23 cellular contexts compared by ENCODE assay signal in genomic region chr5:179312557-179313235, GRCh38. TPM values are rescaled to one million over a fixed set of nuclear protein-coding genes. Genes with fewer than 3 reads are reported as not detected.
A peak's percentile ranks its signal among the peaks of the same experiment; 100 is the strongest.
DNase-seq lines count a peak whose midpoint lies in the region; TF ChIP-seq lines count a peak whose summit lies in the region.
"Had no signal": no experiment of that assay in that cellular context is flagged by ENCODE, and none has a peak within 500 bp of the region (broad histone marks: within the 10 kb centered on the region; RNA-seq: fewer than 3 reads in every experiment).

No MANE protein-coding gene starts in this region.

- H3K36me3 ChIP-seq in neuronal stem cell (replicated peaks in 1 of 2; ENCODE audit: control insufficient read depth in 2 of 2, insufficient read depth in 2 of 2, low read length in 2 of 2), result no peaks in the 10 kb centered on the region
- no peaks in the 10 kb centered on the region for H3K36me3 ChIP-seq in thyroid gland
- H3K36me3 ChIP-seq: HAP-1, upper lobe of left lung had no signal

- H3K4me3 ChIP-seq in AG10803 (ENCODE audit: low read length) (no peak overlapping the region), fibroblast of villous mesenchyme (ENCODE audit: low read depth, low read length) (no peak overlapping the region), neuronal stem cell (ENCODE audit: low read length in 2 of 2) (no peak overlapping the region), thyroid gland (replicated peaks in 1 of 3) (no peak overlapping the region)
- H3K4me3 ChIP-seq: HAP-1, SK-N-MC, upper lobe of left lung had no signal

- H2BK5ac ChIP-seq in neuronal stem cell (ENCODE audit: low read length), result no peak overlapping the region

- H3K27me3 ChIP-seq in neuronal stem cell (ENCODE audit: control insufficient read depth in 3 of 3, insufficient read depth in 3 of 3, low read depth in 1 of 3, low read length in 3 of 3) (no peaks in the 10 kb centered on the region), thyroid gland (no peaks in the 10 kb centered on the region)
- H3K27me3 ChIP-seq: upper lobe of left lung had no signal

- no peak overlapping the region for H3K23ac ChIP-seq in neuronal stem cell (ENCODE audit: low read depth, low read length, poor library complexity)

- H3K36me3 Mint-ChIP-seq in activated CD4-positive, alpha-beta memory T cell treated with anti-CD3 and anti-CD28 coated beads, Interleukin-2, amount 10 ng/mL, durations not matched to agents 7 days and 5 days (ENCODE audit: low read depth), result no peaks in the 10 kb centered on the region

- no CpG with 5 or more reads among the region's 17 CpGs for WGBS in neuronal stem cell (ENCODE audit: extremely low coverage in 2 of 2, insufficient read length in 2 of 2, insufficient replicate concordance in 1 of 2), 2 donors
- WGBS in thyroid gland, 2 donors, result 89 to 96% methylated on average over 15 to 17 of the region's 17 CpGs

- peaks cover 0 to 11% of the 10 kb centered on the region in 2 donors for H3K4me1 ChIP-seq in neuronal stem cell (ENCODE audit: control insufficient read depth in 2 of 2, insufficient read depth in 1 of 2, low read depth in 1 of 2, low read length in 2 of 2)
- H3K4me1 ChIP-seq in thyroid gland, result peaks cover 4 to 8% of the 10 kb centered on the region in 2 donors
- H3K4me1 ChIP-seq: HAP-1 had no signal

- no peak overlapping the region for H3K27ac Mint-ChIP-seq in activated CD4-positive, alpha-beta memory T cell treated with anti-CD3 and anti-CD28 coated beads, Interleukin-2, amount 10 ng/mL, durations not matched to agents 7 days and 5 days
- H3K27ac Mint-ChIP-seq: T-helper 1 cell treated with Interleukin-12 subunit alpha and Interleukin-12 subunit beta and Interleukin-4 antibody, amounts not matched to agents 30 μg/mL and 1 μg/mL, for 36 hours had no signal

- TF ChIP-seq CTCF in AG10803 (conservative IDR thresholded peaks at IDR 0.05; ENCODE audit: low read length) (no peak), fibroblast of villous mesenchyme (IDR thresholded peaks at IDR 0.05; ENCODE audit: insufficient read depth, low read depth, low read length) (no peak), thyroid gland (IDR thresholded peaks at IDR 0.05) (no peak)

- H3K27ac ChIP-seq in neuronal stem cell (replicated peaks; ENCODE audit: low read length), result no peak overlapping the region
- H3K27ac ChIP-seq in thyroid gland, result no peak overlapping the region
- H3K27ac ChIP-seq: C4-2B, SK-N-MC, upper lobe of left lung had no signal

- no peak overlapping the region for H3K4me2 ChIP-seq in neuronal stem cell (ENCODE audit: insufficient read depth, low read length, poor library complexity, severe bottlenecking)

- intact Hi-C loops in thyroid gland (cut with DNase I), result no loop called here

- H4K91ac ChIP-seq in neuronal stem cell (ENCODE audit: low read depth, low read length, poor library complexity), result no peak overlapping the region

- no peak overlapping the region for H2AFZ ChIP-seq in neuronal stem cell (ENCODE audit: low read length)

- no peaks in the 10 kb centered on the region for H3K27me3 Mint-ChIP-seq in activated CD4-positive, alpha-beta memory T cell treated with anti-CD3 and anti-CD28 coated beads, Interleukin-2, amount 10 ng/mL, durations not matched to agents 7 days and 5 days

- POLR2A ChIA-PET in activated CD4-positive, alpha-beta memory T cell treated with anti-CD3 and anti-CD28 coated beads, Interleukin-2, amount 10 ng/mL, durations not matched to agents 7 days and 5 days (lab: Charles Lee), result no interaction called here

- H2BK15ac ChIP-seq in neuronal stem cell (ENCODE audit: low read length), result no peak overlapping the region

- H2AK5ac ChIP-seq in neuronal stem cell (ENCODE audit: low read depth, low read length), result no peak overlapping the region

- DNase-seq in AG10803 (ENCODE audit: low read depth) (peak; percentile 40), HCEC 1CT (peak; percentile 10), fibroblast of villous mesenchyme (ENCODE audit: low read depth) (peak; percentile 40), neuronal stem cell (ENCODE audit: low spot score) (no peak), thyroid gland (no peak), T1000 (lab: John Stamatoyannopoulos, UW) (no peak)
- DNase-seq in activated CD4-positive, alpha-beta memory T cell treated with anti-CD3 and anti-CD28 coated beads, Interleukin-2, amount 10 ng/mL, durations not matched to agents 7 days and 5 days, result no peak
- DNase-seq: activated CD4-positive, CD25-positive, alpha-beta regulatory T cell treated with anti-CD3 and anti-CD28 coated beads, Interleukin-2, amount 50 U/mL, for 72 hours; activated T-cell treated with anti-CD3 and anti-CD28 coated beads, Interleukin-2, amount 50 U/mL, for 1 hour; DMS79 treated with DMSO at 0.1 percent for 48 hours; head of caudate nucleus; mesendoderm; NCI-H1092 treated with DMSO at 0.1 percent for 48 hours; NCI-H2029 treated with DMSO at 0.1 percent for 48 hours; NCI-H345; NCI-H774; occipital lobe; stimulated activated CD4-positive, alpha-beta T cell treated with anti-CD3 and anti-CD28 coated beads, Interleukin-2, amount 100 ng/mL, for 48 hours had no signal

- H2BK12ac ChIP-seq in neuronal stem cell (ENCODE audit: low read length), result no peak overlapping the region

- H3K18ac ChIP-seq in neuronal stem cell (ENCODE audit: low read length), result no peak overlapping the region

- H3K9me3 ChIP-seq in neuronal stem cell (replicated peaks in 1 of 2; ENCODE audit: control insufficient read depth in 2 of 2, insufficient read depth in 1 of 2, low read depth in 1 of 2, low read length in 2 of 2), result peaks cover 0 to 2% of the 10 kb centered on the region in 2 donors
- H3K9me3 ChIP-seq in thyroid gland, result no peaks in the 10 kb centered on the region
- H3K9me3 ChIP-seq: HAP-1, upper lobe of left lung had no signal

- CTCF ChIA-PET in activated CD4-positive, alpha-beta memory T cell treated with anti-CD3 and anti-CD28 coated beads, Interleukin-2, amount 10 ng/mL, durations not matched to agents 7 days and 5 days (lab: Charles Lee), result no interaction called here

- no peaks in the 10 kb centered on the region for H3K4me1 Mint-ChIP-seq in activated CD4-positive, alpha-beta memory T cell treated with anti-CD3 and anti-CD28 coated beads, Interleukin-2, amount 10 ng/mL, durations not matched to agents 7 days and 5 days

- peak overlapping the region; percentile 43 for H4K8ac ChIP-seq in neuronal stem cell (ENCODE audit: low read depth, low read length)

- TF ChIP-seq POLR2A in thyroid gland (IDR thresholded peaks at IDR 0.05), result no peak

- H3K9ac ChIP-seq in neuronal stem cell (ENCODE audit: low read depth, low read length, poor library complexity), result no peak overlapping the region

- H3K79me1 ChIP-seq in neuronal stem cell (ENCODE audit: low read depth, low read length), result no peaks in the 10 kb centered on the region

- H3K4ac ChIP-seq in neuronal stem cell (ENCODE audit: low read length), result no peak overlapping the region

- H3K4me3 Mint-ChIP-seq in activated CD4-positive, alpha-beta memory T cell treated with anti-CD3 and anti-CD28 coated beads, Interleukin-2, amount 10 ng/mL, durations not matched to agents 7 days and 5 days, result no peak overlapping the region
- H3K4me3 Mint-ChIP-seq: T-helper 1 cell treated with Interleukin-12 subunit alpha and Interleukin-12 subunit beta and Interleukin-4 antibody, amounts not matched to agents 30 μg/mL and 1 μg/mL, for 36 hours had no signal

- no peak overlapping the region for H2BK120ac ChIP-seq in neuronal stem cell (ENCODE audit: low read depth, low read length)

- H3K9me3 Mint-ChIP-seq in activated CD4-positive, alpha-beta memory T cell treated with anti-CD3 and anti-CD28 coated beads, Interleukin-2, amount 10 ng/mL, durations not matched to agents 7 days and 5 days, result no peaks in the 10 kb centered on the region
- H3K9me3 Mint-ChIP-seq: T-helper 1 cell treated with Interleukin-12 subunit alpha and Interleukin-12 subunit beta and Interleukin-4 antibody, amounts not matched to agents 30 μg/mL and 1 μg/mL, for 36 hours had no signal

- peak overlapping the region; percentile 38 for H3K14ac ChIP-seq in neuronal stem cell (ENCODE audit: low read length)

RNA-seq across cellular contexts. Expression of gene ADAMTS2, which starts 32.6 kb away (rescaled TPM):
- 30.2 and 44.5 TPM in 2 replicates for total RNA-seq in fibroblast of villous mesenchyme
- 5.3 TPM for polyA plus RNA-seq in neuronal stem cell (2013, experiment 1 of 2)
- polyA plus RNA-seq in neuronal stem cell (2013, experiment 2 of 2), result 5.7 TPM
- 10 to 100 TPM in 1 of 4 donors, 1 to 10 TPM in 3; 3.5 to 16.2 (median 7.3) TPM for total RNA-seq in thyroid gland
- not detected for total RNA-seq in activated CD4-positive, alpha-beta memory T cell treated with anti-CD3 and anti-CD28 coated beads, Interleukin-2, amount 10 ng/mL, durations not matched to agents 7 days and 5 days

Comparison
In these comparisons a context has a peak if more than half of its experiments do, and no peak if none do; other contexts are left out.
1. DNase-seq: peak in AG10803 (single experiment), HCEC 1CT (single experiment) and fibroblast of villous mesenchyme (single experiment); none in neuronal stem cell (single experiment), thyroid gland (0 of 2), activated CD4-positive, alpha-beta memory T cell treated with anti-CD3 and anti-CD28 coated beads, Interleukin-2, amount 10 ng/mL, durations not matched to agents 7 days and 5 days (single experiment) and T1000 (single experiment).
2. RNA of gene ADAMTS2, which starts 32.6 kb away (total RNA-seq): 30.2 to 44.5 TPM in fibroblast of villous mesenchyme and 3.5 to 16.2 TPM in thyroid gland; not detected in activated CD4-positive, alpha-beta memory T cell treated with anti-CD3 and anti-CD28 coated beads, Interleukin-2, amount 10 ng/mL, durations not matched to agents 7 days and 5 days; every median in the first group is over 4 times any median in the second.